ENCODE assay signal across 8 cellular contexts in genomic region chr1:67700692-67701410, GRCh38. TPM values are rescaled to one million over a fixed set of nuclear protein-coding genes. Genes with fewer than 3 reads are reported as not detected.
A peak's percentile ranks its signal among the peaks of the same experiment; 100 is the strongest.
DNase-seq lines count a peak whose midpoint lies in the region; ATAC-seq and TF ChIP-seq lines count a peak whose summit lies in the region.

No MANE protein-coding gene starts in this region.

- H3K27ac ChIP-seq in HCT116 (ENCODE audit: low read depth, low read length) (peak overlapping the region; percentile 82), WERI-Rb-1 (no peak overlapping the region)

- H4K20me1 ChIP-seq in HCT116 (ENCODE audit: insufficient read depth): no peaks in the 10 kb centered on the region

- TF ChIP-seq POLR2A in HCT116 (IDR thresholded peaks at IDR 0.05; ENCODE audit: borderline replicate concordance, extremely low read depth, insufficient read depth, insufficient read length): no peak

- CTCF ChIA-PET in HCT116 (lab: Charles Lee): interaction anchor here (0.6 to 3.0 kb wide), 14 partner anchors 8 to 1387 kb away, joined by 3 to 17 read pairs (median 4); partner anchors contain the start of gene GADD45A

- H3K27me3 ChIP-seq in HCT116 (ENCODE audit: insufficient read depth, low read length) (no peaks in the 10 kb centered on the region), WERI-Rb-1 (ENCODE audit: insufficient read depth, low read depth, severe bottlenecking) (no peaks in the 10 kb centered on the region)

- peak overlapping the region; percentile 47 for H3K9ac ChIP-seq in HCT116 (ENCODE audit: low read length)

- intact Hi-C loops in HCT116 (cut with micrococcal nuclease): loop anchor here (1.0 kb wide), 1 partner anchor 48 kb away; no protein-coding TSS in a partner anchor

- H2AFZ ChIP-seq in HCT116 (ENCODE audit: low read depth, low read length, poor library complexity, severe bottlenecking): peak overlapping the region; percentile 8

- no peaks in the 10 kb centered on the region for H3K9me2 ChIP-seq in HCT116 (ENCODE audit: insufficient read depth)

- RAD21 ChIA-PET in HCT116 (lab: Charles Lee; ENCODE audit: low non-redundant PET in 1 of 2, low total read pairs in 2 of 2, uncharacterized antibody in 2 of 2, unreplicated experiment in 2 of 2): interaction anchor here (0.7 to 1.6 kb wide), 4 partner anchors 16 to 160 kb away, joined by 3 to 8 read pairs (median 5); partner anchors contain the start of gene GADD45A (in 1 of the 2)

- H3K4me3 ChIP-seq in HCT116 (replicated peaks in 1 of 2; ENCODE audit: low read depth in 1 of 2, low read length in 2 of 2) (peak overlapping the region in 1 of 2 experiments; percentile 15; a peak in 2 of 4 replicates), WERI-Rb-1 (ENCODE audit: low read depth, low read length) (no peak overlapping the region)

- no peaks in the 10 kb centered on the region for H3K9me3 ChIP-seq in HCT116 (ENCODE audit: control insufficient read depth in 1 of 2, insufficient read depth in 1 of 2, low read depth in 1 of 2, low read length in 2 of 2)
- no peaks in the 10 kb centered on the region for H3K9me3 ChIP-seq in WERI-Rb-1 (ENCODE audit: severe bottlenecking)

- BruUV-seq in HCT116 (replicated peaks; lab: Mats Ljungman, UMichigan): no TSS peak

- no peaks in the 10 kb centered on the region for H3K79me2 ChIP-seq in HCT116 (ENCODE audit: insufficient read depth, low read length)

- POLR2A ChIA-PET in HCT116 (lab: Charles Lee): interaction anchor here (1.0 to 3.8 kb wide), 7 partner anchors 9 to 59 kb away, joined by 3 to 50 read pairs (median 4); partner anchors contain the start of gene GADD45A

- TF ChIP-seq CTCF in HCT116 (IDR thresholded peaks at IDR 0.05 in 2 of 3, conservative IDR thresholded peaks at IDR 0.05 in 1 of 3; ENCODE audit: borderline replicate concordance in 1 of 3, insufficient read depth in 1 of 3, low read depth in 2 of 3, low read length in 2 of 3) (peak in 2 of 3 experiments; percentile 49 to 54; a peak in 4 of 6 replicates), WERI-Rb-1 (IDR thresholded peaks at IDR 0.05; ENCODE audit: low read depth, low read length) (peak; percentile 31; the same call in 1 of the 2 replicates)

- peaks cover 33 to 37% of the 10 kb centered on the region in 2 experiments for H3K4me1 ChIP-seq in HCT116 (ENCODE audit: control insufficient read depth in 1 of 2, insufficient read depth in 2 of 2, low read length in 2 of 2)

- peak; percentile 50 for DNase-seq in EL
- DNase-seq in HCT116 (ENCODE audit: low read depth, low spot score): peak; percentile 93
- no peak for DNase-seq in WERI-Rb-1
- peak; percentile 67 for DNase-seq in iPS DF 19.7 (ENCODE audit: low read depth, low spot score)
- DNase-seq in globus pallidus (ENCODE audit: low spot score): no peak
- no peak for DNase-seq in HT-29 (ENCODE audit: low spot score)
- no peak for DNase-seq in NCI-H1436 (lab: John Stamatoyannopoulos, UW)
- no peak for DNase-seq in NCI-H446 (lab: John Stamatoyannopoulos, UW)

- peak; percentile 21; the same call in 1 of the 2 replicates for TF ChIP-seq RAD21 in HCT116 (IDR thresholded peaks at IDR 0.05; ENCODE audit: low read depth)

- H3K4me2 ChIP-seq in HCT116 (ENCODE audit: low read length): peak overlapping the region; percentile 61

- H3K36me3 ChIP-seq in HCT116 (ENCODE audit: control insufficient read depth in 1 of 2, insufficient read depth in 2 of 2, low read length in 2 of 2) (no peaks in the 10 kb centered on the region), WERI-Rb-1 (peaks cover 26% of the 10 kb centered on the region)

- peak; percentile 86 for ATAC-seq in HCT116

TF ChIP-seq in HCT116, 20 proteins besides CTCF, POLR2A, EP300 and RAD21:
- TF ChIP-seq ZBTB33 (IDR thresholded peaks at IDR 0.05; ENCODE audit: extremely low read depth, insufficient replicate concordance, low read length) (no peak), CEBPB (IDR thresholded peaks at IDR 0.05; ENCODE audit: low read depth) (peak; percentile 82), POLR2AphosphoS5 (IDR thresholded peaks at IDR 0.05; ENCODE audit: low read depth, low read length) (peak; percentile 41; the same call in 1 of the 2 replicates), EZH2phosphoT487 (IDR thresholded peaks at IDR 0.05; ENCODE audit: borderline replicate concordance) (no peak), EGR1 (IDR thresholded peaks at IDR 0.05; ENCODE audit: low read depth) (peak; percentile 24; the same call in 1 of the 2 replicates), JUND (IDR thresholded peaks at IDR 0.05) (peak; percentile 87), FOSL1 (IDR thresholded peaks at IDR 0.05; ENCODE audit: low read depth) (peak; percentile 83), CBX3 (IDR thresholded peaks at IDR 0.05; ENCODE audit: low read depth) (peak; percentile 68), EZH2 (IDR thresholded peaks at IDR 0.05) (no peak), ATF3 (IDR thresholded peaks at IDR 0.05) (peak; percentile 75), REST (IDR thresholded peaks at IDR 0.05; ENCODE audit: low read depth) (no peak), YY1 (IDR thresholded peaks at IDR 0.05; ENCODE audit: extremely low read depth, insufficient replicate concordance, low read depth, low read length) (no peak), SRF (IDR thresholded peaks at IDR 0.05; ENCODE audit: low read depth) (0 out of 2 replicates have a peak, but pooled peaks have one; percentile 5), MAX (IDR thresholded peaks at IDR 0.05) (peak; percentile 61; the same call in 1 of the 2 replicates), ZNF274 (IDR thresholded peaks at IDR 0.05; ENCODE audit: low read depth, low read length) (no peak), SIN3A (IDR thresholded peaks at IDR 0.05; ENCODE audit: low read depth) (peak; percentile 64), ELF1 (IDR thresholded peaks at IDR 0.05; ENCODE audit: borderline replicate concordance, low read depth) (no peak), SP1 (IDR thresholded peaks at IDR 0.05; ENCODE audit: low read depth) (peak; percentile 88), ZFX (IDR thresholded peaks at IDR 0.05) (no peak), TCF7L2 (IDR thresholded peaks at IDR 0.05; ENCODE audit: borderline replicate concordance, extremely low read depth, insufficient read depth, insufficient read length) (peak; percentile 97)

RNA-seq across cellular contexts. Expression of gene GADD45A, which starts 15.8 kb away (rescaled TPM):
- total RNA-seq in HCT116 (2021; ENCODE audit: unreplicated experiment): 105 TPM
- 158 and 173 TPM in 2 replicates for polyA plus RNA-seq in HCT116 (2012)
- total RNA-seq in HT-29 (2014; rRNA removed; shearing (Covaris generic)): 121 and 129 TPM in 2 replicates

Comparison
In these comparisons a context has a peak if more than half of its experiments do, and no peak if none do; other contexts are left out.
1. DNase-seq: peak in EL (single experiment), HCT116 (single experiment) and iPS DF 19.7 (single experiment); none in WERI-Rb-1 (single experiment), globus pallidus (single experiment), HT-29 (single experiment), NCI-H1436 (single experiment) and NCI-H446 (0 of 2).